ENCODE assay signal across 17 cellular contexts in the genomic region with DNA sequence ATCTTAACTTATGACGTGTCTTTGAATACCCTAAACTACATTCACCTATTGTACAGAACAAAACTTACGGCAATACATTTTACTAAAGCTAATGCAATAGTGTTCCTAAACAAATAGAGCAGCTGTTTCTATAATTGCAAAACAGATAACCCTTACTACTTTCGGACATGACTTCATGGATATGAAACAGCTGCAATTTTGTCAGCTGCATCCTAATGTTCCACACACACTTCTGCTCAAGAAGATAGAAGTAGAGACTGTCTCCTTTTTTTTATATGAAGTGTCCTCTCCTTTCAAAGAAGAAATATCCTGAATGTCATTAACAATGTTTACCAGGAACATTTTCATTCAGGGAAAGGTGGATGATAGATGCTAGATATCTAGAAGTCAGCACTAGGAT.
A peak's percentile ranks its signal among the peaks of the same experiment; 100 is the strongest.
DNase-seq lines count a peak whose midpoint lies in the region; ATAC-seq and TF ChIP-seq lines count a peak whose summit lies in the region.
"Had no signal": no experiment of that assay in that cellular context is flagged by ENCODE, and none has a peak within 500 bp of the region (broad histone marks: within the 10 kb centered on the region; RNA-seq: fewer than 3 reads in every experiment).

No MANE protein-coding gene starts in this region.

- H3K9ac ChIP-seq in ES-I3 (ENCODE audit: low read depth, low read length): 0 out of 2 replicates have a peak overlapping the region, but pooled peaks have one; percentile 31
- H3K9ac ChIP-seq: BLaER1 had no signal

- TF ChIP-seq CTCF in Panc1 (IDR thresholded peaks at IDR 0.05): no peak

- BruUV-seq in Panc1 (replicated peaks; lab: Mats Ljungman, UMichigan): no TSS peak

- in situ Hi-C loops in Panc1 (cut with HindIII; ENCODE audit: low pct_unique_long_range_greater_than_20kb, low sequenced_read_pairs): no loop called here

- CTCF ChIA-PET in Panc1 (lab: Charles Lee): no interaction called here

- POLR2A ChIA-PET in Panc1 (lab: Charles Lee): interaction anchor here (0.7 kb wide), 1 partner anchor 55 kb away, joined by 9 read pairs; no protein-coding TSS in a partner anchor

- H3K36me3 ChIP-seq in ES-I3 (ENCODE audit: insufficient read depth, low read length) (no peaks in the 10 kb centered on the region), Panc1 (ENCODE audit: control insufficient read depth, insufficient read depth, low read length) (no peaks in the 10 kb centered on the region)
- H3K36me3 ChIP-seq: BLaER1 had no signal

- H3K9me3 ChIP-seq in ES-I3 (ENCODE audit: control insufficient read depth, insufficient read depth, low read length): no peaks in the 10 kb centered on the region
- H3K9me3 ChIP-seq in Panc1 (ENCODE audit: control insufficient read depth, insufficient read depth, low read depth, low read length): no peaks in the 10 kb centered on the region
- H3K9me3 ChIP-seq: BLaER1 had no signal

- intact Hi-C loops in Panc1 (cut with micrococcal nuclease; ENCODE audit: unreplicated experiment): no loop called here

- DNase-seq in NCI-H82 (lab: John Stamatoyannopoulos, UW) (peak; percentile 1), NCI-H82 treated with DMSO at 0.1 percent for 48 hours (lab: John Stamatoyannopoulos, UW; ENCODE audit: unreplicated experiment) (no peak), Panc1 (ENCODE audit: low read depth, low spot score) (no peak), myocyte (ENCODE audit: low read depth) (peak; percentile 12), T-helper 9 cell (no peak)
- DNase-seq: CD8-positive, alpha-beta T cell; DMS79 treated with DMSO at 0.1 percent for 48 hours; NCI-H187; NCI-H345 had no signal

- H3K4me1 ChIP-seq in ES-I3 (ENCODE audit: insufficient read depth, low read length) (no peaks in the 10 kb centered on the region), Panc1 (ENCODE audit: control insufficient read depth, insufficient read depth, low read length) (no peaks in the 10 kb centered on the region)
- H3K4me1 ChIP-seq: BLaER1 had no signal

- no peaks in the 10 kb centered on the region for H3K27me3 ChIP-seq in Panc1 (ENCODE audit: control insufficient read depth, insufficient read depth, low read length)

- peak overlapping the region; percentile 62; the same call in 1 of the 2 replicates for H3K27ac ChIP-seq in Panc1 (ENCODE audit: low read length)
- H3K27ac ChIP-seq: BLaER1, HL-60 had no signal

- H3K4me3 ChIP-seq in Panc1 (ENCODE audit: low read depth in 2 of 2, low read length in 2 of 2): peak overlapping the region; percentile 38 to 57
- H3K4me3 ChIP-seq: BLaER1, GM12878, GM23338 had no signal

- ATAC-seq in Panc1 (peak; percentile 38; the same call in 1 of the 2 replicates), GM19395 (IDR thresholded peaks at IDR 0.05; ENCODE audit: unreplicated experiment) (no peak), GM19023 (IDR thresholded peaks at IDR 0.05; ENCODE audit: unreplicated experiment) (no peak)
- ATAC-seq: CD8-positive, alpha-beta T cell; GM12878; HCT116 had no signal

Comparison
In these comparisons a context has a peak if more than half of its experiments do, and no peak if none do; other contexts are left out.
1. DNase-seq: peak in NCI-H82 (single experiment) and myocyte (single experiment); none in NCI-H82 treated with DMSO at 0.1 percent for 48 hours (single experiment), Panc1 (single experiment) and T-helper 9 cell (single experiment).